Comparison of ENCODE assay signal across 8 cellular contexts in genomic region chr10:79400567-79401004, GRCh38. TPM values are rescaled to one million over a fixed set of nuclear protein-coding genes. Genes with fewer than 3 reads are reported as not detected.
DNase-seq lines count a peak whose midpoint lies in the region; ATAC-seq, FAIRE-seq and TF ChIP-seq lines count a peak whose summit lies in the region.

No MANE protein-coding gene starts in this region.

- H3K27ac Mint-ChIP-seq in HFFc6, result peak overlapping the region; percentile 100

- no peak for ATAC-seq in GM18519 (IDR thresholded peaks at IDR 0.05; ENCODE audit: low FRiP score, unreplicated experiment)

- in situ Hi-C loops in SK-MEL-5 (cut with HindIII; ENCODE audit: low pct_unique_long_range_greater_than_20kb, low sequenced_read_pairs), result no loop called here

- TF ChIP-seq CTCF in HFFc6 (IDR thresholded peaks at IDR 0.05), result peak; percentile 94
- TF ChIP-seq CTCF in ascending aorta (IDR thresholded peaks at IDR 0.05), result peak in 2 of 3 experiments; percentile 37 to 54
- peak; percentile 42 for TF ChIP-seq CTCF in kidney (IDR thresholded peaks at IDR 0.05; ENCODE audit: borderline replicate concordance, extremely low read depth, insufficient read depth)

- no peak for FAIRE-seq in kidney (lab: Jason Lieb, UNC)

- H3K27me3 ChIP-seq in ascending aorta, result no peaks in the 10 kb centered on the region

- H3K9me3 Mint-ChIP-seq in HFFc6, result no peaks in the 10 kb centered on the region

- peak overlapping the region; percentile 87 to 88 for H3K27ac ChIP-seq in ascending aorta
- H3K27ac ChIP-seq in kidney (ENCODE audit: low read depth in 2 of 2, low read length in 2 of 2), result no peak overlapping the region

- DNase-seq in GM03348 (ENCODE audit: low spot score) (peak; percentile 57), HFFc6 (no peak), SK-MEL-5 (ENCODE audit: low read depth, low spot score) (peak; percentile 63), ascending aorta (ENCODE audit: low spot score in 2 of 2) (no peak), kidney (peak; percentile 64), OCI-M2 (lab: John Stamatoyannopoulos, UW; ENCODE audit: unreplicated experiment) (no peak)
- DNase-seq in stimulated activated CD8-positive, alpha-beta memory T cell treated with anti-CD3 and anti-CD28 coated beads, Interleukin-2, amount 100 ng/mL, for 1 hour (ENCODE audit: low read depth in 2 of 2), result peak; percentile 8 to 15

- H3K9ac ChIP-seq in kidney (ENCODE audit: low read length in 2 of 2), result no peak overlapping the region

- peaks cover 6% of the 10 kb centered on the region for H3K36me3 Mint-ChIP-seq in HFFc6 (ENCODE audit: low read depth)

- intact Hi-C loops in ascending aorta (cut with DNase I), result loop anchor here (1.0 kb wide), 3 partner anchors 20 to 154 kb away; partner anchors contain the start of gene ZCCHC24
- intact Hi-C loops in kidney (cut with DNase I), result no loop called here

- peaks cover 4% of the 10 kb centered on the region; the same call in 1 of the 2 replicates for H3K27me3 Mint-ChIP-seq in HFFc6 (ENCODE audit: insufficient read depth)

- H3K4me1 ChIP-seq in ascending aorta, result peaks cover 42 to 84% of the 10 kb centered on the region in 2 donors
- H3K4me1 ChIP-seq in kidney (ENCODE audit: control insufficient read depth in 1 of 2, insufficient read depth in 1 of 2, low read depth in 1 of 2, low read length in 2 of 2), result peaks cover 20 to 57% of the 10 kb centered on the region in 2 donors

- H3K9me3 ChIP-seq in ascending aorta (no peaks in the 10 kb centered on the region), kidney (ENCODE audit: control insufficient read depth in 1 of 2, low read length in 2 of 2) (no peaks in the 10 kb centered on the region)

- peak overlapping the region; percentile 84; the same call in 1 of the 2 replicates for H3K4me3 Mint-ChIP-seq in HFFc6

- H3K36me3 ChIP-seq in ascending aorta (no peaks in the 10 kb centered on the region), kidney (ENCODE audit: control insufficient read depth in 1 of 2, insufficient read depth in 2 of 2, low read length in 2 of 2) (no peaks in the 10 kb centered on the region)

- peaks cover 77% of the 10 kb centered on the region for H3K4me1 Mint-ChIP-seq in HFFc6 (ENCODE audit: low read depth)

- no peak overlapping the region for H3K4me3 ChIP-seq in ascending aorta
- no peak overlapping the region for H3K4me3 ChIP-seq in kidney (ENCODE audit: low read length in 2 of 2)

RNA-seq across cellular contexts. Expression of gene ZCCHC24, which starts 44.8 kb away (rescaled TPM):
- total RNA-seq in HFFc6 (2021; fragmentation: NEBNext Ultra II Directional; extraction: Animal tissue kit (Norgen Biotek cat#: 25700)), result 10 to 100 TPM; 33.2 to 40.3 (median 37.5) TPM
- 3.3 and 4.0 TPM in 2 replicates for total RNA-seq in SK-MEL-5 (2014; rRNA removed; shearing (Covaris generic))
- 9.9 and 10.9 TPM in 2 replicates for polyA plus RNA-seq in SK-MEL-5 (2015; cell fraction: cytosol; rRNA removed)
- polyA plus RNA-seq in SK-MEL-5 (2015; cell fraction: nucleus; rRNA removed), result 2.3 and 3.3 TPM in 2 replicates
- 180 TPM for total RNA-seq in ascending aorta
- 21.3 TPM for total RNA-seq in kidney
- polyA plus RNA-seq in kidney (ENCODE audit: insufficient read depth, low read depth, low replicate concordance), result 8.4 TPM

RNA-seq across cellular contexts. Expression of gene PPIF, which starts 53.3 kb away (rescaled TPM):
- 100 to 1,000 TPM in 3 of 6 experiments, 10 to 100 TPM in 3; 66.1 to 109 (median 98.9) TPM for total RNA-seq in HFFc6 (2021; fragmentation: NEBNext Ultra II Directional; extraction: Animal tissue kit (Norgen Biotek cat#: 25700))
- total RNA-seq in SK-MEL-5 (2014; rRNA removed; shearing (Covaris generic)), result 25.1 and 26.9 TPM in 2 replicates
- polyA plus RNA-seq in SK-MEL-5 (2015; cell fraction: cytosol; rRNA removed), result 99.6 and 115 TPM in 2 replicates
- 99.0 and 111 TPM in 2 replicates for polyA plus RNA-seq in SK-MEL-5 (2015; cell fraction: nucleus; rRNA removed)
- total RNA-seq in ascending aorta, result 172 TPM
- total RNA-seq in kidney, result 36.7 TPM
- polyA plus RNA-seq in kidney (ENCODE audit: insufficient read depth, low read depth, low replicate concordance), result 120 TPM

Comparison
In these comparisons a context has a peak if more than half of its experiments do, and no peak if none do; other contexts are left out.
1. DNase-seq: peak in GM03348 (single experiment), SK-MEL-5 (single experiment), kidney (single experiment) and stimulated activated CD8-positive, alpha-beta memory T cell treated with anti-CD3 and anti-CD28 coated beads, Interleukin-2, amount 100 ng/mL, for 1 hour (2 of 2); none in HFFc6 (single experiment), ascending aorta (0 of 2) and OCI-M2 (single experiment).
2. CTCF ChIP-seq: peak in every context shown above with its lines; median percentile 94 in HFFc6; 46 in ascending aorta; 42 in kidney.
3. H3K27ac ChIP-seq: peak in ascending aorta (2 of 2); none in kidney (0 of 2).